Comparison of ENCODE assay signal across 10 cellular contexts in genomic region chr5:150642567-150642927, GRCh38. TPM values are rescaled to one million over a fixed set of nuclear protein-coding genes. Genes with fewer than 3 reads are reported as not detected.
DNase-seq lines count a peak whose midpoint lies in the region; ATAC-seq and TF ChIP-seq lines count a peak whose summit lies in the region.
"Had no signal": no experiment of that assay in that cellular context is flagged by ENCODE, and none has a peak within 500 bp of the region (broad histone marks: within the 10 kb centered on the region; RNA-seq: fewer than 3 reads in every experiment).

No MANE protein-coding gene starts in this region.

- H3K4me1 ChIP-seq in stomach smooth muscle (ENCODE audit: control insufficient read depth, insufficient read depth, low read length): peaks cover 75% of the 10 kb centered on the region

- peak overlapping the region in 1 of 2 donors; percentile 18 for H3K9ac ChIP-seq in stomach smooth muscle (ENCODE audit: low read length in 2 of 2)

- peak; percentile 75 for DNase-seq in HS-27A (ENCODE audit: low read depth)
- peak; percentile 86 for DNase-seq in astrocyte of the spinal cord (ENCODE audit: low read depth, low spot score)
- DNase-seq in islet precursor cell: peak; percentile 94
- no peak for DNase-seq in stimulated activated CD4-positive, alpha-beta T cell treated with anti-CD3 and anti-CD28 coated beads, Interleukin-4, amount 100 ng/mL, for 1 hour
- no peak for DNase-seq in G401 (ENCODE audit: low spot score)
- no peak for DNase-seq in activated effector memory CD4-positive, alpha-beta T cell treated with Interleukin-2 at 50 U/mL for 16 hours
- DNase-seq: activated naive CD4-positive, alpha-beta T cell treated with Interleukin-2 at 50 U/mL for 16 hours; NCI-H146 had no signal

- H3K4me3 ChIP-seq in astrocyte of the spinal cord (ENCODE audit: low read depth, low read length) (peak overlapping the region; percentile 48), stomach smooth muscle (ENCODE audit: low read length in 2 of 2) (peak overlapping the region in 1 of 2 donors; percentile 54)

- TF ChIP-seq CTCF in astrocyte of the spinal cord (IDR thresholded peaks at IDR 0.05; ENCODE audit: low read depth, low read length): no peak

- no peaks in the 10 kb centered on the region for H3K9me3 ChIP-seq in stomach smooth muscle (ENCODE audit: control insufficient read depth in 2 of 2, low read length in 2 of 2)

- ATAC-seq in GM19467 (IDR thresholded peaks at IDR 0.05; ENCODE audit: unreplicated experiment): no peak

- H3K36me3 ChIP-seq in stomach smooth muscle (ENCODE audit: control insufficient read depth in 2 of 2, insufficient read depth in 2 of 2, low read length in 2 of 2): no peaks in the 10 kb centered on the region

- H3K27me3 ChIP-seq in stomach smooth muscle (ENCODE audit: control insufficient read depth in 1 of 2, insufficient read depth in 2 of 2, low read length in 2 of 2): no peaks in the 10 kb centered on the region

- in situ Hi-C loops in astrocyte of the spinal cord (cut with HindIII; ENCODE audit: low sequenced_read_pairs) (no loop called here), G401 (cut with HindIII; ENCODE audit: low sequenced_read_pairs) (no loop called here)

- peak overlapping the region; percentile 89 for H3K27ac ChIP-seq in stomach smooth muscle (ENCODE audit: low read length)

RNA-seq across cellular contexts. Expression of gene SYNPO, which starts 2.1 kb away (rescaled TPM):
- total RNA-seq in G401 (2014; rRNA removed; shearing (Covaris generic)): 2.7 and 3.6 TPM in 2 replicates

RNA-seq across cellular contexts. Expression of gene MYOZ3, which starts 18.5 kb away (rescaled TPM):
- total RNA-seq in G401 (2014; rRNA removed; shearing (Covaris generic)): not detected in 2 replicates

RNA-seq across cellular contexts. Expression of gene RBM22, which starts 58.3 kb away (rescaled TPM):
- total RNA-seq in G401 (2014; rRNA removed; shearing (Covaris generic)): 20.1 and 40.9 TPM in 2 replicates

Comparison
In these comparisons a context has a peak if more than half of its experiments do, and no peak if none do; other contexts are left out.
1. DNase-seq: peak in HS-27A (single experiment), astrocyte of the spinal cord (single experiment) and islet precursor cell (single experiment); none in stimulated activated CD4-positive, alpha-beta T cell treated with anti-CD3 and anti-CD28 coated beads, Interleukin-4, amount 100 ng/mL, for 1 hour (single experiment), G401 (single experiment) and activated effector memory CD4-positive, alpha-beta T cell treated with Interleukin-2 at 50 U/mL for 16 hours (single experiment).